Comparison of ENCODE assay signal across 7 cellular contexts in the genomic region with DNA sequence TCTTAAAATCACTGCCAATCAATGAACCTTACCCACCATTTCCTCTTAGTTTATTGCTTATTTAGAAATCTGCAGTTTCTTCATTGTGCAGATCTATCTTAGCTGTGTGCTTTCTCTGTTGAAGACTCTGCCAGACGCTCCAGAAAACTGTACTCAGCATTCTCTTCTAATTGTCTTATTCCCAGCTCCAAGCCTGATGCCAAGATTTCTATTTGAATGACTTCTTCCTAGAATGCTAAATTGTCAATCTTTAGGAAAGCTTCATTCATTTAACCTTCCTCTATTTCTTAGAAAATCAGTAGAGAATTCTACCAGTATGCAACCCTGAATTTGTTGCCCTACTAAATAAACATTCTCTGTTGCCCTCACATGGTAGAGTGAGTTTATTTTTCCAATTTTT.
"Had no signal": no experiment of that assay in that cellular context is flagged by ENCODE, and none has a peak within 500 bp of the region (broad histone marks: within the 10 kb centered on the region; RNA-seq: fewer than 3 reads in every experiment).

No MANE protein-coding gene starts in this region.

- H3K4me3 ChIP-seq: K562 had no signal

- H3K27ac ChIP-seq: HL-60 had no signal

- ATAC-seq: HepG2, K562 had no signal

- DNase-seq: IMR-90, KBM-7, KG1 had no signal

- H3K27ac Mint-ChIP-seq: IgD-negative memory B cell had no signal

- H3K4me1 Mint-ChIP-seq: IgD-negative memory B cell had no signal

- H3K4me3 Mint-ChIP-seq: IgD-negative memory B cell had no signal

- H3K27me3 Mint-ChIP-seq: IgD-negative memory B cell had no signal

- H3K36me3 Mint-ChIP-seq: IgD-negative memory B cell had no signal

- H3K9me3 Mint-ChIP-seq: IgD-negative memory B cell had no signal
